23 cellular contexts compared by ENCODE assay signal in genomic region chr3:160568989-160569388, GRCh38. TPM values are rescaled to one million over a fixed set of nuclear protein-coding genes. Genes with fewer than 3 reads are reported as not detected.
DNase-seq lines count a peak whose midpoint lies in the region; ATAC-seq, FAIRE-seq and TF ChIP-seq lines count a peak whose summit lies in the region.
"Had no signal": no experiment of that assay in that cellular context is flagged by ENCODE, and none has a peak within 500 bp of the region (broad histone marks: within the 10 kb centered on the region; RNA-seq: fewer than 3 reads in every experiment).

No MANE protein-coding gene starts in this region.

- H3K4me3 ChIP-seq in BLaER1 (no peak overlapping the region), NB4 (ENCODE audit: low read depth, low read length) (no peak overlapping the region)
- H3K4me3 ChIP-seq: A549, GM23248, HAP-1 had no signal

- H3K36me3 Mint-ChIP-seq in dendritic cell treated with granulocyte-macrophage colony-stimulating factor and Interleukin-4, amounts not matched to agents 40 ng/mL and 50 ng/mL, for 4 days (ENCODE audit: low read depth), result peaks cover 50% of the 10 kb centered on the region
- H3K36me3 Mint-ChIP-seq: CD4-positive, CD25-positive, alpha-beta regulatory T cell had no signal

- no peak overlapping the region for H3K9ac ChIP-seq in BLaER1
- H3K9ac ChIP-seq: GM23248, KMS-11 had no signal

- H3K4me1 Mint-ChIP-seq in dendritic cell treated with granulocyte-macrophage colony-stimulating factor and Interleukin-4, amounts not matched to agents 40 ng/mL and 50 ng/mL, for 4 days (ENCODE audit: low read depth), result peaks cover 33% of the 10 kb centered on the region

- H4K20me1 ChIP-seq in BLaER1, result peaks cover 10% of the 10 kb centered on the region

- peaks cover 2% of the 10 kb centered on the region; the same call in 1 of the 2 replicates for H3K9me3 ChIP-seq in BLaER1
- H3K9me3 ChIP-seq: A549, HAP-1 had no signal

- peaks cover 18% of the 10 kb centered on the region for H3K36me3 ChIP-seq in BLaER1
- H3K36me3 ChIP-seq: HAP-1 had no signal

- peak overlapping the region; percentile 30 for H3K27ac Mint-ChIP-seq in dendritic cell treated with granulocyte-macrophage colony-stimulating factor and Interleukin-4, amounts not matched to agents 40 ng/mL and 50 ng/mL, for 4 days
- H3K27ac Mint-ChIP-seq: CD4-positive, CD25-positive, alpha-beta regulatory T cell; CD8-positive, alpha-beta memory T cell; IgD-negative memory B cell had no signal

- TF ChIP-seq CTCF in C4-2B (conservative IDR thresholded peaks at IDR 0.05) (no peak), NB4 (IDR thresholded peaks at IDR 0.05; ENCODE audit: low read depth, low read length) (no peak)

- FAIRE-seq in RCC 7860 (lab: Jason Lieb, UNC), result no peak
- no peak for FAIRE-seq in GM12892 (lab: Jason Lieb, UNC)
- FAIRE-seq: A549, G401.6, GM12891, GM18507, HTR-8/SVneo had no signal

- H3K4me3 Mint-ChIP-seq in dendritic cell treated with granulocyte-macrophage colony-stimulating factor and Interleukin-4, amounts not matched to agents 40 ng/mL and 50 ng/mL, for 4 days, result no peak overlapping the region

- no peaks in the 10 kb centered on the region for H3K27me3 ChIP-seq in BLaER1

- DNase-seq in NB4 (ENCODE audit: low read depth) (peak; percentile 19), RCC 7860 (ENCODE audit: low spot score) (no peak), SW 1271 (lab: John Stamatoyannopoulos, UW) (no peak), GM12892 (ENCODE audit: insufficient read length) (no peak)
- DNase-seq: AML-193; CD4-positive, CD25-positive, alpha-beta regulatory T cell; CD8-positive, alpha-beta memory T cell; COR-L47; DMS 273 treated with DMSO at 0.1 percent for 48 hours; DMS53; GM23248 had no signal

- H3K27ac ChIP-seq in BLaER1 (no peak overlapping the region), C4-2B (peak overlapping the region; percentile 30)
- H3K27ac ChIP-seq: A549, GM23248, KMS-11 had no signal

- peaks cover 30% of the 10 kb centered on the region for H3K4me1 ChIP-seq in BLaER1

- H3K9me3 Mint-ChIP-seq in dendritic cell treated with granulocyte-macrophage colony-stimulating factor and Interleukin-4, amounts not matched to agents 40 ng/mL and 50 ng/mL, for 4 days, result peaks cover 8% of the 10 kb centered on the region

- no peak for ATAC-seq in HG03108 (IDR thresholded peaks at IDR 0.05; ENCODE audit: unreplicated experiment)
- ATAC-seq: A549 had no signal

- peak overlapping the region; percentile 39 for H3K4me2 ChIP-seq in BLaER1
- H3K4me2 ChIP-seq: A549, KMS-11 had no signal

- intact Hi-C loops in dendritic cell treated with granulocyte-macrophage colony-stimulating factor and Interleukin-4, amounts not matched to agents 40 ng/mL and 50 ng/mL, for 4 days (cut with micrococcal nuclease), result loop anchor here (10.0 kb wide), 2 partner anchors 164 to 656 kb away; partner anchors contain the start of gene NMD3

- no peaks in the 10 kb centered on the region for H3K27me3 Mint-ChIP-seq in dendritic cell treated with granulocyte-macrophage colony-stimulating factor and Interleukin-4, amounts not matched to agents 40 ng/mL and 50 ng/mL, for 4 days
- H3K27me3 Mint-ChIP-seq: CD8-positive, alpha-beta memory T cell; IgD-negative memory B cell had no signal

- TF ChIP-seq POLR2A in NB4 (IDR thresholded peaks at IDR 0.05; ENCODE audit: extremely low read depth, insufficient read length), result no peak
- no peak for TF ChIP-seq POLR2A in GM12892 (IDR thresholded peaks at IDR 0.05; ENCODE audit: low read depth, low read length)

RNA-seq across cellular contexts. Expression of gene KPNA4, which starts 3.6 kb away (rescaled TPM):
- polyA plus RNA-seq in GM12892 (2012; ENCODE audit: missing spikeins), result 18.7 TPM
